Comparison of ENCODE assay signal across 23 cellular contexts in genomic region chr3:353191-353739, GRCh38.
"Had no signal": no experiment of that assay in that cellular context is flagged by ENCODE, and none has a peak within 500 bp of the region (broad histone marks: within the 10 kb centered on the region; RNA-seq: fewer than 3 reads in every experiment).

No MANE protein-coding gene starts in this region.

- H3K79me2 ChIP-seq: hepatocyte had no signal

- ATAC-seq: activated CD8-positive, alpha-beta memory T cell treated with anti-CD3 and anti-CD28 coated beads, Interleukin-2, amount 10 ng/mL, durations not matched to agents 7 days and 5 days; activated CD8-positive, alpha-beta T cell treated with anti-CD3 and anti-CD28 coated beads, Interleukin-2, amount 10 ng/mL, durations not matched to agents 7 days and 5 days; activated naive CD4-positive, alpha-beta T cell treated with anti-CD3 and anti-CD28 coated beads, Interleukin-2, amount 50 U/mL, for 72 hours; activated T-cell treated with anti-CD3 and anti-CD28 coated beads, Interleukin-2, amount 50 U/mL, for 72 hours; gastroesophageal sphincter; lower lobe of right lung; naive thymus-derived CD8-positive, alpha-beta T cell; right cardiac atrium; stimulated activated naive CD8-positive, alpha-beta T cell treated with anti-CD3 and anti-CD28 coated beads, Interleukin-15, Interleukin-2, amounts not matched to agents 100 U/mL and 50 U/mL, for 24 hours had no signal

- H3K9me3 Mint-ChIP-seq: activated CD4-positive, alpha-beta T cell treated with anti-CD3 and anti-CD28 coated beads, Interleukin-2, amount 10 ng/mL, durations not matched to agents 7 days and 5 days; activated naive CD4-positive, alpha-beta T cell treated with anti-CD3 and anti-CD28 coated beads, Interleukin-2, amount 50 U/mL, for 72 hours; activated T-cell treated with anti-CD3 and anti-CD28 coated beads, Interleukin-2, amount 50 U/mL, for 72 hours; neural progenitor cell had no signal

- H3K4me2 ChIP-seq: hepatocyte, neural progenitor cell had no signal

- H3K27me3 Mint-ChIP-seq: activated CD4-positive, alpha-beta T cell treated with anti-CD3 and anti-CD28 coated beads, Interleukin-2, amount 10 ng/mL, durations not matched to agents 7 days and 5 days; activated CD8-positive, alpha-beta memory T cell treated with anti-CD3 and anti-CD28 coated beads, Interleukin-2, amount 10 ng/mL, durations not matched to agents 7 days and 5 days had no signal

- H3K9me3 ChIP-seq: gastroesophageal sphincter, lower lobe of right lung, testis, transverse colon had no signal

- H3K36me3 Mint-ChIP-seq: activated CD8-positive, alpha-beta memory T cell treated with anti-CD3 and anti-CD28 coated beads, Interleukin-2, amount 10 ng/mL, durations not matched to agents 7 days and 5 days; activated naive CD4-positive, alpha-beta T cell treated with anti-CD3 and anti-CD28 coated beads, Interleukin-2, amount 50 U/mL, for 72 hours; naive thymus-derived CD8-positive, alpha-beta T cell had no signal

- H3K27me3 ChIP-seq: gastroesophageal sphincter, testis, transverse colon had no signal

- H2AFZ ChIP-seq: hepatocyte, neural progenitor cell had no signal

- H3K4me3 Mint-ChIP-seq: activated CD4-positive, alpha-beta T cell treated with anti-CD3 and anti-CD28 coated beads, Interleukin-2, amount 10 ng/mL, durations not matched to agents 7 days and 5 days; activated CD8-positive, alpha-beta memory T cell treated with anti-CD3 and anti-CD28 coated beads, Interleukin-2, amount 10 ng/mL, durations not matched to agents 7 days and 5 days; activated CD8-positive, alpha-beta T cell treated with anti-CD3 and anti-CD28 coated beads, Interleukin-2, amount 10 ng/mL, durations not matched to agents 7 days and 5 days; activated T-cell treated with anti-CD3 and anti-CD28 coated beads, Interleukin-2, amount 50 U/mL, for 72 hours; naive thymus-derived CD8-positive, alpha-beta T cell; neural progenitor cell had no signal

- H3K9ac ChIP-seq: neural progenitor cell had no signal

- H3K4me1 ChIP-seq: lower lobe of right lung, testis had no signal

- H3K27ac Mint-ChIP-seq: activated CD4-positive, alpha-beta T cell treated with anti-CD3 and anti-CD28 coated beads, Interleukin-2, amount 10 ng/mL, durations not matched to agents 7 days and 5 days; activated CD8-positive, alpha-beta memory T cell treated with anti-CD3 and anti-CD28 coated beads, Interleukin-2, amount 10 ng/mL, durations not matched to agents 7 days and 5 days; activated CD8-positive, alpha-beta T cell treated with anti-CD3 and anti-CD28 coated beads, Interleukin-2, amount 10 ng/mL, durations not matched to agents 7 days and 5 days; activated naive CD4-positive, alpha-beta T cell treated with anti-CD3 and anti-CD28 coated beads, Interleukin-2, amount 50 U/mL, for 72 hours; activated T-cell treated with anti-CD3 and anti-CD28 coated beads, Interleukin-2, amount 50 U/mL, for 72 hours; naive thymus-derived CD8-positive, alpha-beta T cell; neural progenitor cell had no signal

- H3K4me1 Mint-ChIP-seq: activated CD4-positive, alpha-beta T cell treated with anti-CD3 and anti-CD28 coated beads, Interleukin-2, amount 10 ng/mL, durations not matched to agents 7 days and 5 days; activated CD8-positive, alpha-beta memory T cell treated with anti-CD3 and anti-CD28 coated beads, Interleukin-2, amount 10 ng/mL, durations not matched to agents 7 days and 5 days; naive thymus-derived CD8-positive, alpha-beta T cell had no signal

- H3K27ac ChIP-seq: gastroesophageal sphincter, hepatocyte, lower lobe of right lung, neural progenitor cell, testis, transverse colon had no signal

- DNase-seq: activated CD4-positive, alpha-beta T cell treated with anti-CD3 and anti-CD28 coated beads, Interleukin-2, amount 10 ng/mL, durations not matched to agents 7 days and 5 days; activated CD4-positive, CD25-positive, alpha-beta regulatory T cell treated with anti-CD3 and anti-CD28 coated beads, Interleukin-2, amount 50 U/mL, for 72 hours; activated CD8-positive, alpha-beta memory T cell treated with anti-CD3 and anti-CD28 coated beads, Interleukin-2, amount 10 ng/mL, durations not matched to agents 7 days and 5 days; activated CD8-positive, alpha-beta T cell treated with anti-CD3 and anti-CD28 coated beads, Interleukin-2, amount 10 ng/mL, durations not matched to agents 7 days and 5 days; activated naive CD4-positive, alpha-beta T cell; activated T-cell treated with anti-CD3 and anti-CD28 coated beads for 4 hours; activated T-cell treated with anti-CD3 and anti-CD28 coated beads, Interleukin-2, amount 50 U/mL, for 72 hours; dermis blood vessel endothelial cell; effector CD4-positive, alpha-beta T cell; lower lobe of right lung; mesenchymal stem cell; naive thymus-derived CD8-positive, alpha-beta T cell; occipital lobe; right cardiac atrium; stimulated activated CD4-positive, alpha-beta T cell treated with anti-CD3 and anti-CD28 coated beads, Interleukin-2, amount 100 ng/mL, for 48 hours; stimulated activated naive CD8-positive, alpha-beta T cell treated with anti-CD3 and anti-CD28 coated beads, Interleukin-15, Interleukin-2, amounts not matched to agents 100 U/mL and 50 U/mL, for 24 hours; T-helper 2 cell; testis; transverse colon had no signal

- H3K36me3 ChIP-seq: gastroesophageal sphincter, lower lobe of right lung, neural progenitor cell, transverse colon had no signal

- H3K4me3 ChIP-seq: gastroesophageal sphincter, hepatocyte, lower lobe of right lung, neural progenitor cell, testis, transverse colon had no signal
